ENCODE assay signal across 15 cellular contexts in the genomic region with DNA sequence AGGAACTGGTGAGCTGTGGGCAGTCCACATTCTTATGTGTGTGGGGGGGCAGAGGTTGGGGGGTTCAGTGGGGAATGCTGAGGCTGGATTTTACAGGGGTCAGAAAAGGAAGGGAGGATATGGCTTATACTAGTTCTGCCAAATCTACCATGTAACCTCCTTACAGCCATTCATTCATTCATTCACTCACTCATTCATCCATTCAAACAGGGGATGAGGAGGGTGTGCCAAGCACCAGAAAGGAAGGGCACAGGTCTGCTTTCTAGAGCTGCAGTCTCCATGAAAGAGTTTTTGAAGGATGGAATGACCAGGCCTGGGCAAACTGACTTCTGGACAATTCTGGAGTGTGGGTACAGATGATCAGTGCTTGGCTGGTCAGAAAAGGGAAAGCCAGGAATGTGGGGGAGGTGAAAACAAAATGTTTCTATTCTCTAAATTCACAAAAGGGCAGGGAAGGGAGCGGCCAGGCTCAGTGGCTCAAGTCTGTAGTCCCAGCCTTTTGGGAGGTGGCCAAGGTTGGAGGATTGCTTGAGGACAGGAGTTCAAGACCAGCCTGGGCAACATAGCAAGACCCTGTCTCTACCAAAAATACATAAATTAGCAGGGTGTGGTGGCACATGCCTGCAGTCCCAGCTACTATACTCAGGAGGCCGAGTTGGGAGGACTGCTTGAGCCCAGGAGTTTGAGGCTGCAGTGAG. TPM values are rescaled to one million over a fixed set of nuclear protein-coding genes. Genes with fewer than 3 reads are reported as not detected.
DNase-seq lines count a peak whose midpoint lies in the region; FAIRE-seq and TF ChIP-seq lines count a peak whose summit lies in the region.
"Had no signal": no experiment of that assay in that cellular context is flagged by ENCODE, and none has a peak within 500 bp of the region (broad histone marks: within the 10 kb centered on the region; RNA-seq: fewer than 3 reads in every experiment).

No MANE protein-coding gene starts in this region.

- peak overlapping the region in 6 of 11 experiments; percentile 39 to 76 (median 66); a peak in 10 of 22 replicates for H3K9ac ChIP-seq in BLaER1 treated with 17β-estradiol and CSF1 and Interleukin-3, amounts not matched to agents 10 nM and 100 nM
- H3K9ac ChIP-seq in smooth muscle cell (ENCODE audit: low read depth): no peak overlapping the region

- intact Hi-C loops in dendritic cell treated with granulocyte-macrophage colony-stimulating factor and Interleukin-4, amounts not matched to agents 40 ng/mL and 50 ng/mL, for 4 days (cut with micrococcal nuclease): loop anchor here (1.0 to 5.0 kb wide), 3 partner anchors 9 to 45 kb away; no protein-coding TSS in a partner anchor

- H3K27ac ChIP-seq in BLaER1 treated with 17β-estradiol and CSF1 and Interleukin-3, amounts not matched to agents 10 nM and 100 nM: peak overlapping the region in 9 of 11 experiments; percentile 71 to 89 (median 79); a peak in 17 of 22 replicates
- peak overlapping the region; percentile 75 for H3K27ac ChIP-seq in smooth muscle cell (ENCODE audit: low read depth)

- peak; percentile 66 for FAIRE-seq in GM12891 (lab: Jason Lieb, UNC)
- FAIRE-seq: GM12892 had no signal

- H3K27ac Mint-ChIP-seq in dendritic cell treated with granulocyte-macrophage colony-stimulating factor and Interleukin-4, amounts not matched to agents 40 ng/mL and 50 ng/mL, for 4 days: peak overlapping the region; percentile 86
- H3K27ac Mint-ChIP-seq: B cell, GM23338 had no signal

- WGBS in smooth muscle cell (ENCODE audit: low lambda C conversion rate): 97% methylated on average over 2 of the region's 2 CpGs

- peaks cover 17% of the 10 kb centered on the region for H3F3A ChIP-seq in smooth muscle cell (ENCODE audit: low read depth)

- TF ChIP-seq CTCF in smooth muscle cell (IDR thresholded peaks at IDR 0.05; ENCODE audit: borderline replicate concordance, insufficient read depth, poor library complexity, severe bottlenecking): no peak

- peaks cover 77% of the 10 kb centered on the region for H3K4me1 Mint-ChIP-seq in dendritic cell treated with granulocyte-macrophage colony-stimulating factor and Interleukin-4, amounts not matched to agents 40 ng/mL and 50 ng/mL, for 4 days (ENCODE audit: low read depth)

- peaks cover 45 to 79% (median 66%) of the 10 kb centered on the region in 10 experiments for H3K4me1 ChIP-seq in BLaER1 treated with 17β-estradiol and CSF1 and Interleukin-3, amounts not matched to agents 10 nM and 100 nM
- H3K4me1 ChIP-seq in smooth muscle cell (ENCODE audit: low read depth): peaks cover 10% of the 10 kb centered on the region

- no peak for TF ChIP-seq POLR2A in GM12891 (IDR thresholded peaks at IDR 0.05; ENCODE audit: low read depth, low read length)

- H3K4me2 ChIP-seq in BLaER1 treated with 17β-estradiol and CSF1 and Interleukin-3, amounts not matched to agents 10 nM and 100 nM: peak overlapping the region; percentile 71 to 96 (median 90)
- no peak overlapping the region for H3K4me2 ChIP-seq in smooth muscle cell
- H3K4me2 ChIP-seq: GM23338 had no signal

- no peak overlapping the region for H2AFZ ChIP-seq in smooth muscle cell (ENCODE audit: low read depth)
- H2AFZ ChIP-seq: GM23338 had no signal

- no peaks in the 10 kb centered on the region for H3K36me3 ChIP-seq in BLaER1 treated with 17β-estradiol and CSF1 and Interleukin-3, amounts not matched to agents 10 nM and 100 nM
- no peaks in the 10 kb centered on the region for H3K36me3 ChIP-seq in smooth muscle cell (ENCODE audit: low read depth)

- no peaks in the 10 kb centered on the region for H3K27me3 Mint-ChIP-seq in dendritic cell treated with granulocyte-macrophage colony-stimulating factor and Interleukin-4, amounts not matched to agents 40 ng/mL and 50 ng/mL, for 4 days
- H3K27me3 Mint-ChIP-seq: B cell had no signal

- peaks cover 18 to 52% (median 29%) of the 10 kb centered on the region in 11 experiments for H3K9me3 ChIP-seq in BLaER1 treated with 17β-estradiol and CSF1 and Interleukin-3, amounts not matched to agents 10 nM and 100 nM (replicated peaks in 1 of 11)
- H3K9me3 ChIP-seq in smooth muscle cell (replicated peaks; ENCODE audit: low read depth): peaks cover 8% of the 10 kb centered on the region

- H3K4me3 ChIP-seq in BLaER1 treated with 17β-estradiol and CSF1 and Interleukin-3, amounts not matched to agents 10 nM and 100 nM: peak overlapping the region in 2 of 10 experiments; percentile 21 to 22; a peak in 2 of 20 replicates
- H3K4me3 ChIP-seq in smooth muscle cell: no peak overlapping the region
- H3K4me3 ChIP-seq: GM23338 had no signal

- no peaks in the 10 kb centered on the region for H3K9me3 Mint-ChIP-seq in dendritic cell treated with granulocyte-macrophage colony-stimulating factor and Interleukin-4, amounts not matched to agents 40 ng/mL and 50 ng/mL, for 4 days

- peak overlapping the region; percentile 37 for H3K4me3 Mint-ChIP-seq in dendritic cell treated with granulocyte-macrophage colony-stimulating factor and Interleukin-4, amounts not matched to agents 40 ng/mL and 50 ng/mL, for 4 days
- H3K4me3 Mint-ChIP-seq: B cell, GM23338 had no signal

- no peaks in the 10 kb centered on the region for H3K79me2 ChIP-seq in smooth muscle cell (ENCODE audit: low read depth)

- H4K20me1 ChIP-seq in BLaER1 treated with 17β-estradiol and CSF1 and Interleukin-3, amounts not matched to agents 10 nM and 100 nM: no peaks in the 10 kb centered on the region
- no peaks in the 10 kb centered on the region for H4K20me1 ChIP-seq in smooth muscle cell (ENCODE audit: low read depth)

- DNase-seq in GM12891 (ENCODE audit: insufficient read length, low spot score): no peak
- DNase-seq in smooth muscle cell (lab: John Stamatoyannopoulos, UW; ENCODE audit: unreplicated experiment): no peak
- no peak for DNase-seq in NCI-H446 treated with DMSO at 0.1 percent for 48 hours (lab: John Stamatoyannopoulos, UW)
- DNase-seq in central memory CD4-positive, alpha-beta T cell: no peak
- no peak for DNase-seq in AG08396 (ENCODE audit: low spot score)
- DNase-seq: DMS 273 treated with DMSO at 0.1 percent for 48 hours, NCI-H1417, NCI-H1930, NCI-H748 treated with DMSO at 0.1 percent for 48 hours had no signal

- H3K36me3 Mint-ChIP-seq in dendritic cell treated with granulocyte-macrophage colony-stimulating factor and Interleukin-4, amounts not matched to agents 40 ng/mL and 50 ng/mL, for 4 days (ENCODE audit: low read depth): no peaks in the 10 kb centered on the region
- H3K36me3 Mint-ChIP-seq: IgD-negative memory B cell had no signal

- H3K27me3 ChIP-seq in BLaER1 treated with 17β-estradiol and CSF1 and Interleukin-3, amounts not matched to agents 10 nM and 100 nM: no peaks in the 10 kb centered on the region
- no peaks in the 10 kb centered on the region for H3K27me3 ChIP-seq in smooth muscle cell (ENCODE audit: low read depth)

TF ChIP-seq in GM12891, 5 proteins besides CTCF, POLR2A, EP300 and RAD21:
- TF ChIP-seq PAX5 (IDR thresholded peaks at IDR 0.05; ENCODE audit: insufficient read depth, low read length, severe bottlenecking): no peak
- no peak for TF ChIP-seq POU2F2 (IDR thresholded peaks at IDR 0.05; ENCODE audit: low read depth, low read length)
- no peak for TF ChIP-seq TAF1 (IDR thresholded peaks at IDR 0.05; ENCODE audit: low read depth, low read length)
- no peak for TF ChIP-seq POLR2AphosphoS5 (IDR thresholded peaks at IDR 0.05; ENCODE audit: low read depth, low read length)
- TF ChIP-seq SPI1 (IDR thresholded peaks at IDR 0.05; ENCODE audit: low read depth, low read length): no peak

RNA-seq across cellular contexts. Expression of a gene that starts 49.2 kb away (rescaled TPM):
- 41.0 TPM for polyA plus RNA-seq in GM12891 (2012; ENCODE audit: low read depth, missing spikeins)
- total RNA-seq in smooth muscle cell: 7.6 and 8.4 TPM in 2 replicates
- 9.3 and 9.7 TPM in 2 replicates for polyA plus RNA-seq in smooth muscle cell
